In genomic region chr3:64798316-64798715, GRCh38 we compare ENCODE assay signal across 17 cellular contexts.
DNase-seq lines count a peak whose midpoint lies in the region; ATAC-seq and TF ChIP-seq lines count a peak whose summit lies in the region.
"Had no signal": no experiment of that assay in that cellular context is flagged by ENCODE, and none has a peak within 500 bp of the region (broad histone marks: within the 10 kb centered on the region; RNA-seq: fewer than 3 reads in every experiment).

No MANE protein-coding gene starts in this region.

- H3K4me3 ChIP-seq in coronary artery, result no peak overlapping the region
- no peak overlapping the region for H3K4me3 ChIP-seq in lung
- H3K4me3 ChIP-seq in upper lobe of right lung, result no peak overlapping the region
- H3K4me3 ChIP-seq: GM23248, K562 had no signal

- no peaks in the 10 kb centered on the region for H3K27me3 ChIP-seq in lung (ENCODE audit: control insufficient read depth, insufficient read depth)
- H3K27me3 ChIP-seq in upper lobe of right lung, result no peaks in the 10 kb centered on the region

- ATAC-seq in Right ventricle myocardium inferior (peak; percentile 51), lung (ENCODE audit: insufficient read depth, low FRiP score) (no peak), upper lobe of right lung (peak; percentile 73)
- ATAC-seq: K562 had no signal

- H3K27ac ChIP-seq in coronary artery, result peak overlapping the region; percentile 28 to 38
- no peak overlapping the region for H3K27ac ChIP-seq in lung (ENCODE audit: low read depth in 1 of 2, low read length in 1 of 2)
- H3K27ac ChIP-seq in upper lobe of right lung, result no peak overlapping the region
- H3K27ac ChIP-seq: C4-2B, GM23248 had no signal

- 70 to 74% methylated on average over 5 of the region's 5 CpGs for WGBS in lung, 2 donors

- H3K4me1 ChIP-seq in lung (ENCODE audit: control insufficient read depth in 2 of 2, insufficient read depth in 2 of 2, low read length in 2 of 2) (peaks cover 2 to 5% of the 10 kb centered on the region in 2 donors), upper lobe of right lung (no peaks in the 10 kb centered on the region)

- peaks cover 0 to 4% of the 10 kb centered on the region in 2 donors for H3K36me3 ChIP-seq in lung (ENCODE audit: control insufficient read depth in 2 of 2, insufficient read depth in 2 of 2, low read length in 2 of 2)
- peaks cover 10% of the 10 kb centered on the region for H3K36me3 ChIP-seq in upper lobe of right lung

- TF ChIP-seq CTCF in coronary artery (IDR thresholded peaks at IDR 0.05) (no peak), lung (IDR thresholded peaks at IDR 0.05; ENCODE audit: control extremely low read depth, extremely low read depth) (no peak), upper lobe of right lung (IDR thresholded peaks at IDR 0.05) (no peak)

- intact Hi-C loops in Right ventricle myocardium inferior (cut with DNase I), result no loop called here
- intact Hi-C loops in cardiac septum (cut with DNase I), result no loop called here
- intact Hi-C loops in upper lobe of right lung (cut with DNase I), result no loop called here

- H3K9me3 ChIP-seq in lung (ENCODE audit: control insufficient read depth in 2 of 2, insufficient read depth in 1 of 2, low read length in 1 of 2) (no peaks in the 10 kb centered on the region), upper lobe of right lung (no peaks in the 10 kb centered on the region)

- no peak for DNase-seq in Right ventricle myocardium inferior (ENCODE audit: missing footprints)
- no peak for DNase-seq in cardiac septum (ENCODE audit: low spot score)
- DNase-seq in coronary artery (ENCODE audit: low spot score), result no peak
- peak; percentile 31 for DNase-seq in lung (ENCODE audit: low spot score)
- peak; percentile 75 for DNase-seq in upper lobe of right lung
- no peak for DNase-seq in NCI-H69 (lab: John Stamatoyannopoulos, UW)
- DNase-seq in ACHN, result no peak
- DNase-seq in NCI-H524 (lab: John Stamatoyannopoulos, UW), result no peak
- DNase-seq: COR-L47, GDM1, GM23248, NCI-H1694, NCI-H446 treated with DMSO at 0.1 percent for 48 hours, NCI-H82, SIG-M5 had no signal

- in situ Hi-C loops in ACHN (cut with HindIII; ENCODE audit: low pct_ligation_motif_present, low pct_unique_long_range_greater_than_20kb, low sequenced_read_pairs), result no loop called here

Comparison
In these comparisons a context has a peak if more than half of its experiments do, and no peak if none do; other contexts are left out.
1. DNase-seq: peak in lung (single experiment) and upper lobe of right lung (single experiment); none in Right ventricle myocardium inferior (single experiment), cardiac septum (single experiment), coronary artery (single experiment), NCI-H69 (single experiment), ACHN (single experiment) and NCI-H524 (0 of 2).
2. H3K27ac ChIP-seq: peak in coronary artery (2 of 2); none in lung (0 of 2) and upper lobe of right lung (single experiment).